18 cellular contexts compared by ENCODE assay signal in the genomic region with DNA sequence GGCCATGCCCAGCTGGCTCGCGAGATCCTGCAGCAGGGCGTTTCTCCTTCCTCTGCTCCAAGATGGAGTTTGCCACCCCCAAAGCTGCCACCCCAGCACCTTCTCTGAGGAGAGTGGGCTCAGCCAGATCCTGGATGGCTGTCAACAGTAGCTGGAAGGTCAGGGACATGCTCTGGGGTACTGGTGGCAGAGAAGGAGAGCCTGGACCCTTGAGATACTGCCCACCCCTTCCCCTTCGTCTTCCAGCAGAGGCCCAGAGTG. TPM values are rescaled to one million over a fixed set of nuclear protein-coding genes. Genes with fewer than 3 reads are reported as not detected.
A peak's percentile ranks its signal among the peaks of the same experiment; 100 is the strongest.
DNase-seq lines count a peak whose midpoint lies in the region; ATAC-seq, FAIRE-seq and TF ChIP-seq lines count a peak whose summit lies in the region.
"Had no signal": no experiment of that assay in that cellular context is flagged by ENCODE, and none has a peak within 500 bp of the region (broad histone marks: within the 10 kb centered on the region; RNA-seq: fewer than 3 reads in every experiment).

No MANE protein-coding gene starts in this region.

- H4K20me1 ChIP-seq in BLaER1 treated with 17β-estradiol and CSF1 and Interleukin-3, amounts not matched to agents 10 nM and 100 nM: peaks cover 0 to 9% (median 0%) of the 10 kb centered on the region in 11 experiments; a peak in 3 of 22 replicates
- no peaks in the 10 kb centered on the region for H4K20me1 ChIP-seq in K562 (replicated peaks; ENCODE audit: control insufficient read depth, insufficient read depth, low read length)
- no peaks in the 10 kb centered on the region for H4K20me1 ChIP-seq in PC-3 (ENCODE audit: low read length)

- 60% methylated on average over 4 of the region's 4 CpGs for WGBS in K562 (ENCODE audit: insufficient coverage, low coverage, missing lambda C conversion rate)

- peak overlapping the region in 7 of 11 experiments; percentile 4 to 66 (median 38); a peak in 10 of 22 replicates for H3K4me2 ChIP-seq in BLaER1 treated with 17β-estradiol and CSF1 and Interleukin-3, amounts not matched to agents 10 nM and 100 nM
- H3K4me2 ChIP-seq in K562 (ENCODE audit: insufficient read depth, low read length) (no peak overlapping the region), parathyroid adenoma (ENCODE audit: low read length) (no peak overlapping the region), PC-3 (ENCODE audit: low read length) (no peak overlapping the region)
- H3K4me2 ChIP-seq: GM23338 had no signal

- TF ChIP-seq POLR2A in K562 (conservative IDR thresholded peaks at IDR 0.05): no peak

- no peaks in the 10 kb centered on the region for H3K9me2 ChIP-seq in PC-3 (replicated peaks; ENCODE audit: low read length)

- in situ Hi-C loops in K562 (cut with MboI): no loop called here

- CTCF ChIA-PET in K562 (lab: Yijun Ruan, JAX; ENCODE audit: low intra/inter-chr PET ratio) (no interaction called here), PC-3 (lab: Charles Lee) (no interaction called here)

- H2AFZ ChIP-seq in K562 (ENCODE audit: low read depth, low read length): no peak overlapping the region
- peak overlapping the region; percentile 66 for H2AFZ ChIP-seq in parathyroid adenoma
- H2AFZ ChIP-seq in PC-3 (ENCODE audit: low read length): no peak overlapping the region
- H2AFZ ChIP-seq: GM23338 had no signal

- intact Hi-C loops in left ventricle myocardium inferior (cut with micrococcal nuclease): no loop called here
- intact Hi-C loops in K562 (cut with micrococcal nuclease): no loop called here
- intact Hi-C loops in PC-3 (cut with micrococcal nuclease): no loop called here

- POLR2A ChIA-PET in K562 (lab: Yijun Ruan, JAX): no interaction called here
- POLR2A ChIA-PET in PC-3 (lab: Charles Lee; ENCODE audit: unreplicated experiment): no interaction called here

- H3K79me2 ChIP-seq in K562 (ENCODE audit: control insufficient read depth, insufficient read depth, low read length) (no peaks in the 10 kb centered on the region), parathyroid adenoma (no peaks in the 10 kb centered on the region), PC-3 (ENCODE audit: low read length) (no peaks in the 10 kb centered on the region)

- DNase-seq in left ventricle myocardium inferior (no peak), right atrium auricular region (ENCODE audit: low spot score) (no peak), K562 (ENCODE audit: extremely low read depth in 1 of 4, low spot score in 3 of 4) (no peak), NOMO-1 treated with dmso at 0.1 percent for 144 hours (lab: John Stamatoyannopoulos, UW; ENCODE audit: unreplicated experiment) (no peak), PC-3 (no peak)
- DNase-seq: 8988T; AML-193; Calu3; CD4-positive, alpha-beta T cell; DMS 273 treated with DMSO at 0.1 percent for 48 hours; DMS79; H7 had no signal

- H3K9ac ChIP-seq in BLaER1 treated with 17β-estradiol and CSF1 and Interleukin-3, amounts not matched to agents 10 nM and 100 nM: no peak overlapping the region
- H3K9ac ChIP-seq in K562 (ENCODE audit: insufficient read depth in 1 of 2, low read depth in 2 of 2, low read length in 2 of 2): 0 out of 4 replicates have a peak overlapping the region, but pooled peaks of 1 of the 2 experiments have one; percentile 13
- H3K9ac ChIP-seq in parathyroid adenoma: no peak overlapping the region
- no peak overlapping the region for H3K9ac ChIP-seq in PC-3 (ENCODE audit: low read length)

- H3K4me3 ChIP-seq in left ventricle myocardium inferior (no peak overlapping the region), right atrium auricular region (no peak overlapping the region), K562 (no peak overlapping the region), parathyroid adenoma (ENCODE audit: low read depth, low read length) (no peak overlapping the region), PC-3 (ENCODE audit: low read length) (no peak overlapping the region)
- no peak overlapping the region for H3K4me3 ChIP-seq in BLaER1 treated with 17β-estradiol and CSF1 and Interleukin-3, amounts not matched to agents 10 nM and 100 nM
- H3K4me3 ChIP-seq: GM12878, GM23338 had no signal

- H3K27me3 ChIP-seq in left ventricle myocardium inferior (ENCODE audit: low read depth): no peaks in the 10 kb centered on the region
- H3K27me3 ChIP-seq in right atrium auricular region: no peaks in the 10 kb centered on the region
- no peaks in the 10 kb centered on the region for H3K27me3 ChIP-seq in BLaER1 treated with 17β-estradiol and CSF1 and Interleukin-3, amounts not matched to agents 10 nM and 100 nM
- H3K27me3 ChIP-seq in K562 (ENCODE audit: control insufficient read depth in 2 of 2, insufficient read depth in 2 of 2, low read length in 2 of 2): no peaks in the 10 kb centered on the region
- H3K27me3 ChIP-seq in parathyroid adenoma (ENCODE audit: control insufficient read depth, insufficient read depth, low read length): no peaks in the 10 kb centered on the region
- no peaks in the 10 kb centered on the region for H3K27me3 ChIP-seq in PC-3 (ENCODE audit: low read length)

- peaks cover 25% of the 10 kb centered on the region for H3K4me1 ChIP-seq in left ventricle myocardium inferior
- peaks cover 0 to 9% of the 10 kb centered on the region in 2 donors for H3K4me1 ChIP-seq in right atrium auricular region
- peaks cover 36 to 64% (median 51%) of the 10 kb centered on the region in 10 experiments for H3K4me1 ChIP-seq in BLaER1 treated with 17β-estradiol and CSF1 and Interleukin-3, amounts not matched to agents 10 nM and 100 nM
- no peaks in the 10 kb centered on the region for H3K4me1 ChIP-seq in K562 (replicated peaks in 1 of 2; ENCODE audit: control insufficient read depth in 2 of 2, insufficient read depth in 2 of 2, low read length in 2 of 2)
- peaks cover 17% of the 10 kb centered on the region for H3K4me1 ChIP-seq in parathyroid adenoma
- no peaks in the 10 kb centered on the region for H3K4me1 ChIP-seq in PC-3 (ENCODE audit: insufficient read depth, low read length)

- BruUV-seq in K562 (replicated peaks; lab: Mats Ljungman, UMichigan) (no TSS peak), PC-3 (replicated peaks; lab: Mats Ljungman, UMichigan) (no TSS peak)

- H3K36me3 ChIP-seq in left ventricle myocardium inferior (peaks cover 40% of the 10 kb centered on the region), right atrium auricular region (peaks cover 32% of the 10 kb centered on the region), K562 (ENCODE audit: control insufficient read depth, insufficient read depth, low read length) (peaks cover 39% of the 10 kb centered on the region), parathyroid adenoma (ENCODE audit: control insufficient read depth, insufficient read depth, low read length) (no peaks in the 10 kb centered on the region), PC-3 (ENCODE audit: low read depth, low read length) (peaks cover 11% of the 10 kb centered on the region; the same call in 1 of the 2 replicates)
- peaks cover 43 to 53% (median 47%) of the 10 kb centered on the region in 11 experiments for H3K36me3 ChIP-seq in BLaER1 treated with 17β-estradiol and CSF1 and Interleukin-3, amounts not matched to agents 10 nM and 100 nM

- TF ChIP-seq EP300 in K562 (IDR thresholded peaks at IDR 0.05; ENCODE audit: low read length): no peak

- no peaks in the 10 kb centered on the region for H3K9me1 ChIP-seq in K562 (ENCODE audit: control insufficient read depth, insufficient read depth, low read length)

- no peak for ATAC-seq in K562
- no peak for ATAC-seq in PC-3
- ATAC-seq: GM23338 had no signal

- H3K27ac ChIP-seq in left ventricle myocardium inferior (replicated peaks) (peak overlapping the region; percentile 63), right atrium auricular region (no peak overlapping the region), K562 (ENCODE audit: extremely low read depth, low read depth, low read length) (no peak overlapping the region), parathyroid adenoma (peak overlapping the region; percentile 68), PC-3 (ENCODE audit: low read length) (no peak overlapping the region)
- peak overlapping the region in 3 of 11 experiments; percentile 28 to 50 (median 35); a peak in 5 of 22 replicates for H3K27ac ChIP-seq in BLaER1 treated with 17β-estradiol and CSF1 and Interleukin-3, amounts not matched to agents 10 nM and 100 nM

- TF ChIP-seq CTCF in left ventricle myocardium inferior (IDR thresholded peaks at IDR 0.05; ENCODE audit: borderline replicate concordance): no peak
- TF ChIP-seq CTCF in right atrium auricular region (IDR thresholded peaks at IDR 0.05): no peak
- no peak for TF ChIP-seq CTCF in K562 (IDR thresholded peaks at IDR 0.05 in 2 of 3, conservative IDR thresholded peaks at IDR 0.05 in 1 of 3; ENCODE audit: insufficient read depth in 2 of 3, low read depth in 1 of 3, low read length in 3 of 3)
- no peak for TF ChIP-seq CTCF in parathyroid adenoma (IDR thresholded peaks at IDR 0.05)
- no peak for TF ChIP-seq CTCF in PC-3 (conservative IDR thresholded peaks at IDR 0.05; ENCODE audit: low read depth, low read length)

- FAIRE-seq in K562 (lab: Jason Lieb, UNC): no peak
- FAIRE-seq: GM12878 had no signal

- H3K9me3 ChIP-seq in left ventricle myocardium inferior (replicated peaks): no peaks in the 10 kb centered on the region
- H3K9me3 ChIP-seq in right atrium auricular region: no peaks in the 10 kb centered on the region
- no peaks in the 10 kb centered on the region for H3K9me3 ChIP-seq in BLaER1 treated with 17β-estradiol and CSF1 and Interleukin-3, amounts not matched to agents 10 nM and 100 nM (replicated peaks in 1 of 11)
- no peaks in the 10 kb centered on the region for H3K9me3 ChIP-seq in K562 (replicated peaks; ENCODE audit: control insufficient read depth, insufficient read depth, low read depth, low read length)
- H3K9me3 ChIP-seq in parathyroid adenoma (ENCODE audit: control insufficient read depth, low read length): no peaks in the 10 kb centered on the region
- no peaks in the 10 kb centered on the region for H3K9me3 ChIP-seq in PC-3 (ENCODE audit: low read length)

- no peaks in the 10 kb centered on the region for H3F3A ChIP-seq in PC-3 (ENCODE audit: low read length, unreplicated experiment)

- no peak for TF ChIP-seq RAD21 in K562 (CRISPR knock-in tag; conservative IDR thresholded peaks at IDR 0.05 in 1 of 2, IDR thresholded peaks at IDR 0.05 in 1 of 2)

RNA-seq across cellular contexts. Expression of a gene that starts 11.6 kb away (rescaled TPM):
- total RNA-seq in left ventricle myocardium inferior: not detected
- total RNA-seq in right atrium auricular region: not detected
- not detected in 2 replicates for total RNA-seq in K562 (2011; cell fraction: chromatin; rRNA removed; ENCODE audit: low replicate concordance)
- not detected in 2 replicates for total RNA-seq in K562 (2011; cell fraction: nucleolus; rRNA removed)
- total RNA-seq in K562 (2011; cell fraction: nucleoplasm; rRNA removed): not detected in 2 replicates
- not detected in 2 replicates for total RNA-seq in K562 (2014; rRNA removed)
- not detected in 2 replicates for total RNA-seq in K562 (2014; rRNA removed; fragmentation: Illumina TruSeq; extraction: Trizol)
- total RNA-seq in K562 (2015; rRNA removed; fragmentation: Illumina TruSeq; extraction: Trizol): not detected in 2 replicates
- not detected in 2 replicates for total RNA-seq in K562 (2021)
- not detected in 2 replicates for polyA plus RNA-seq in K562 (2011; rRNA removed)
- not detected in 2 replicates for polyA plus RNA-seq in K562 (2011; cell fraction: cytosol; rRNA removed)
- polyA plus RNA-seq in K562 (2011; cell fraction: nucleus; rRNA removed): not detected in 2 replicates
- not detected in 2 replicates for polyA plus RNA-seq in K562 (2012)
- not detected in 2 replicates for polyA plus RNA-seq in K562 (2014; fragmentation: Illumina TruSeq; extraction: Trizol)
- polyA plus RNA-seq in K562 (2014; fragmentation: Nextera tagmentation; extraction: Ambion mirVana): not detected
- not detected in 2 replicates for polyA plus RNA-seq in K562 (2014; rRNA removed)
- not detected in 2 replicates for polyA minus RNA-seq in K562 (2011; rRNA and poly(A)+ RNA removed)
- polyA minus RNA-seq in K562 (2011; cell fraction: cytosol; rRNA and poly(A)+ RNA removed): not detected in 2 replicates
- polyA minus RNA-seq in K562 (2011; cell fraction: nucleus; rRNA and poly(A)+ RNA removed): not detected in 2 replicates
- total RNA-seq in PC-3 (2014; rRNA removed): not detected in 2 replicates
- total RNA-seq: Calu3; CD4-positive, alpha-beta T cell; G401; GM12878; GM23338; H7; HT1080 had no signal
- polyA plus RNA-seq: GM23338 had no signal

RNA-seq across cellular contexts. Expression of a gene that starts 27.2 kb away (rescaled TPM):
- total RNA-seq in left ventricle myocardium inferior (18.9 TPM), right atrium auricular region (10 to 100 TPM in 1 of 2 donors, 1 to 10 TPM in 1; 8.0 to 11.0 TPM), K562 (2014; rRNA removed) (38.6 and 40.2 TPM in 2 replicates), K562 (2014; rRNA removed; fragmentation: Illumina TruSeq; extraction: Trizol) (17.2 and 21.8 TPM in 2 replicates), K562 (2015; rRNA removed; fragmentation: Illumina TruSeq; extraction: Trizol) (39.6 and 40.4 TPM in 2 replicates), K562 (2021) (79.7 and 86.1 TPM in 2 replicates), PC-3 (2014; rRNA removed) (48.8 and 49.1 TPM in 2 replicates)
- total RNA-seq in K562 (2011; cell fraction: chromatin; rRNA removed; ENCODE audit: low replicate concordance): 85.7 and 122 TPM in 2 replicates
- total RNA-seq in K562 (2011; cell fraction: nucleolus; rRNA removed): 58.7 and 72.8 TPM in 2 replicates
- total RNA-seq in K562 (2011; cell fraction: nucleoplasm; rRNA removed): 73.1 and 75.7 TPM in 2 replicates
- polyA plus RNA-seq in K562 (2011; rRNA removed) (17.7 and 53.5 TPM in 2 replicates), K562 (2014; fragmentation: Illumina TruSeq; extraction: Trizol) (53.6 and 61.0 TPM in 2 replicates), K562 (2014; fragmentation: Nextera tagmentation; extraction: Ambion mirVana) (1 to 10 TPM; 1.7 to 3.9 TPM), K562 (2014; rRNA removed) (46.1 and 49.1 TPM in 2 replicates)
- 27.4 and 31.8 TPM in 2 replicates for polyA plus RNA-seq in K562 (2011; cell fraction: cytosol; rRNA removed)
- 122 and 124 TPM in 2 replicates for polyA plus RNA-seq in K562 (2011; cell fraction: nucleus; rRNA removed)
- polyA plus RNA-seq in K562 (2012): 34.7 and 52.6 TPM in 2 replicates
- 14.1 and 14.6 TPM in 2 replicates for polyA minus RNA-seq in K562 (2011; rRNA and poly(A)+ RNA removed)
- polyA minus RNA-seq in K562 (2011; cell fraction: cytosol; rRNA and poly(A)+ RNA removed): 23.5 and 24.0 TPM in 2 replicates
- 18.7 and 33.0 TPM in 2 replicates for polyA minus RNA-seq in K562 (2011; cell fraction: nucleus; rRNA and poly(A)+ RNA removed)

RNA-seq across cellular contexts. Expression of a gene that starts 53.2 kb away (rescaled TPM):
- 0.38 TPM for total RNA-seq in left ventricle myocardium inferior
- total RNA-seq in right atrium auricular region: 1 to 10 TPM; 1.3 to 2.0 TPM
- 29.9 and 77.4 TPM in 2 replicates for total RNA-seq in K562 (2011; cell fraction: chromatin; rRNA removed; ENCODE audit: low replicate concordance)
- total RNA-seq in K562 (2011; cell fraction: nucleolus; rRNA removed): 79.4 and 80.4 TPM in 2 replicates
- total RNA-seq in K562 (2011; cell fraction: nucleoplasm; rRNA removed): 61.0 and 61.7 TPM in 2 replicates
- total RNA-seq in K562 (2014; rRNA removed): 31.8 and 32.1 TPM in 2 replicates
- total RNA-seq in K562 (2014; rRNA removed; fragmentation: Illumina TruSeq; extraction: Trizol): 9.2 and 10.7 TPM in 2 replicates
- 18.6 and 19.5 TPM in 2 replicates for total RNA-seq in K562 (2015; rRNA removed; fragmentation: Illumina TruSeq; extraction: Trizol)
- total RNA-seq in K562 (2021): 26.6 and 28.6 TPM in 2 replicates
- 29.4 and 33.9 TPM in 2 replicates for polyA plus RNA-seq in K562 (2011; rRNA removed)
- polyA plus RNA-seq in K562 (2011; cell fraction: cytosol; rRNA removed): 40.2 and 61.3 TPM in 2 replicates
- 111 and 177 TPM in 2 replicates for polyA plus RNA-seq in K562 (2011; cell fraction: nucleus; rRNA removed)
- 16.4 and 18.7 TPM in 2 replicates for polyA plus RNA-seq in K562 (2012)
- polyA plus RNA-seq in K562 (2014; fragmentation: Illumina TruSeq; extraction: Trizol): 22.6 and 25.9 TPM in 2 replicates
- polyA plus RNA-seq in K562 (2014; fragmentation: Nextera tagmentation; extraction: Ambion mirVana): 1 to 10 TPM in 1 of 2 experiments, under 1 TPM in 1; 0.53 to 2.0 TPM
- polyA plus RNA-seq in K562 (2014; rRNA removed): 37.6 and 37.7 TPM in 2 replicates
- polyA minus RNA-seq in K562 (2011; rRNA and poly(A)+ RNA removed): 18.4 and 22.7 TPM in 2 replicates
- 16.1 and 22.7 TPM in 2 replicates for polyA minus RNA-seq in K562 (2011; cell fraction: cytosol; rRNA and poly(A)+ RNA removed)
- 26.3 and 27.8 TPM in 2 replicates for polyA minus RNA-seq in K562 (2011; cell fraction: nucleus; rRNA and poly(A)+ RNA removed)
- 45.7 and 57.7 TPM in 2 replicates for total RNA-seq in PC-3 (2014; rRNA removed)

RNA-seq across cellular contexts. Expression of a gene that starts 57.6 kb away (rescaled TPM):
- total RNA-seq in left ventricle myocardium inferior (3.5 TPM), right atrium auricular region (10 to 100 TPM; 12.9 to 18.4 TPM), K562 (2014; rRNA removed) (13.1 and 15.6 TPM in 2 replicates), K562 (2014; rRNA removed; fragmentation: Illumina TruSeq; extraction: Trizol) (6.9 and 8.1 TPM in 2 replicates), K562 (2015; rRNA removed; fragmentation: Illumina TruSeq; extraction: Trizol) (10.8 and 12.4 TPM in 2 replicates), K562 (2021) (10.8 and 12.9 TPM in 2 replicates), PC-3 (2014; rRNA removed) (208 and 241 TPM in 2 replicates)
- total RNA-seq in K562 (2011; cell fraction: chromatin; rRNA removed; ENCODE audit: low replicate concordance): 40.8 and 45.7 TPM in 2 replicates
- total RNA-seq in K562 (2011; cell fraction: nucleolus; rRNA removed): 32.8 and 41.9 TPM in 2 replicates
- 31.3 and 41.4 TPM in 2 replicates for total RNA-seq in K562 (2011; cell fraction: nucleoplasm; rRNA removed)
- polyA plus RNA-seq in K562 (2011; rRNA removed) (8.4 and 17.5 TPM in 2 replicates), K562 (2014; fragmentation: Illumina TruSeq; extraction: Trizol) (13.6 and 14.4 TPM in 2 replicates), K562 (2014; fragmentation: Nextera tagmentation; extraction: Ambion mirVana) (10 to 100 TPM in 1 of 2 experiments, 1 to 10 TPM in 1; 7.0 to 10.9 TPM), K562 (2014; rRNA removed) (14.3 and 16.2 TPM in 2 replicates)
- polyA plus RNA-seq in K562 (2011; cell fraction: cytosol; rRNA removed): 15.3 and 17.9 TPM in 2 replicates
- 30.9 and 37.0 TPM in 2 replicates for polyA plus RNA-seq in K562 (2011; cell fraction: nucleus; rRNA removed)
- polyA plus RNA-seq in K562 (2012): 14.7 and 23.9 TPM in 2 replicates
- polyA minus RNA-seq in K562 (2011; rRNA and poly(A)+ RNA removed): 10.0 and 14.3 TPM in 2 replicates
- 6.2 and 8.2 TPM in 2 replicates for polyA minus RNA-seq in K562 (2011; cell fraction: cytosol; rRNA and poly(A)+ RNA removed)
- polyA minus RNA-seq in K562 (2011; cell fraction: nucleus; rRNA and poly(A)+ RNA removed): 6.2 and 11.0 TPM in 2 replicates

Comparison
In these comparisons a context has a peak if more than half of its experiments do, and no peak if none do; other contexts are left out.
1. H3K27ac ChIP-seq: peak in left ventricle myocardium inferior (single experiment) and parathyroid adenoma (single experiment); none in right atrium auricular region (0 of 2), K562 (single experiment) and PC-3 (single experiment).
2. H3K4me2 ChIP-seq: peak in BLaER1 treated with 17β-estradiol and CSF1 and Interleukin-3, amounts not matched to agents 10 nM and 100 nM (7 of 11); none in K562 (single experiment), parathyroid adenoma (single experiment) and PC-3 (single experiment).